In the genomic region with DNA sequence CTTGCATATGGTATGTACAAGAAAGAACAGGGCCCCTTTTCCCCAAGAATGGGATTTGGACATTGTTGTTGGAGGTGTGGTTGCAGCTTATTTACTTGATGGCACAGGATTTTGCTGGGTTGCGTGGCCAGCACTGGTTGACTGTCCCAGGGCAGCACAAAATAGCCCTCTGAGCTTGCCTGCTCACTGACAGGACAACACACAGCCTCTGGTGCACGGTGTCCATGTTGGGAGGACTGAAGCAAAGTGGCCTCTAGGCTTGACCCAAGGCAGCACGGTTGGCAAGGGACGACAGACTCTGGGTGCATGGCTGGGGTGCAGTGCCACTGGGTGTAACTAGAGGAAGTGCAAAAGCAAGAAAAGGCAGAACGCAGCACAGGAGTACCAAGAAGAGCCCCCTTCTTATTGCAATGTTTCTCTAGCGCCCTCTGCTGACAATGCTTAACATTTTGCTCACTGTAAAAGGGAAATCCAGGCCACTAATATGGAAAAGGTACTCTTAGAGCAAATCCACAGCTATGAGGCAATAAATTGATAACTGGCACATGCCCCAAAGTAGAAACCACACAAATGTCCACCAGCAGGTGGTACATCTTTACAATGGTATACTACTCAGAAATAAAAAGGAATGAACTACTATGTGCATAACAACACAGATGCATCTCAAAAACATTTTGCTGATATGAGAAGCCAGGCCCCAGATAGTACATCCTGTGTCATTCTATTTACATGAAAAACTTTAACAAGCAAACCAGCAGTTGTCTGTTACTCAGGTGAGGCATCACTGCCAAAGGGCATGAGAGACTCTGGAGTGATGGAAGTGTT, we compare ENCODE assay signal across 9 cellular contexts. TPM values are rescaled to one million over a fixed set of nuclear protein-coding genes. Genes with fewer than 3 reads are reported as not detected.
DNase-seq lines count a peak whose midpoint lies in the region; ATAC-seq and TF ChIP-seq lines count a peak whose summit lies in the region.
"Had no signal": no experiment of that assay in that cellular context is flagged by ENCODE, and none has a peak within 500 bp of the region (broad histone marks: within the 10 kb centered on the region; RNA-seq: fewer than 3 reads in every experiment).

No MANE protein-coding gene starts in this region.

- H3K4me1 Mint-ChIP-seq in activated CD8-positive, alpha-beta T cell treated with anti-CD3 and anti-CD28 coated beads, Interleukin-2, amount 10 ng/mL, durations not matched to agents 7 days and 5 days (ENCODE audit: low read depth): no peaks in the 10 kb centered on the region

- RAD21 ChIA-PET in HCT116 (lab: Charles Lee; ENCODE audit: low non-redundant PET in 1 of 2, low total read pairs in 2 of 2, uncharacterized antibody in 2 of 2, unreplicated experiment in 2 of 2): no interaction called here

- POLR2A ChIA-PET in HCT116 (lab: Charles Lee): interaction anchor here (1.0 kb wide), 1 partner anchor 321 kb away, joined by 3 read pairs; no protein-coding TSS in a partner anchor
- POLR2A ChIA-PET in activated CD8-positive, alpha-beta T cell treated with anti-CD3 and anti-CD28 coated beads, Interleukin-2, amount 10 ng/mL, durations not matched to agents 7 days and 5 days (lab: Charles Lee): no interaction called here

- no peak overlapping the region for H3K27ac ChIP-seq in HCT116 (ENCODE audit: low read depth, low read length)
- H3K27ac ChIP-seq: SJSA1 had no signal

- no peaks in the 10 kb centered on the region for H3K9me3 ChIP-seq in HCT116 (ENCODE audit: control insufficient read depth in 1 of 2, insufficient read depth in 1 of 2, low read depth in 1 of 2, low read length in 2 of 2)
- H3K9me3 ChIP-seq: SJSA1 had no signal

- H3K27me3 Mint-ChIP-seq in activated CD8-positive, alpha-beta T cell treated with anti-CD3 and anti-CD28 coated beads, Interleukin-2, amount 10 ng/mL, durations not matched to agents 7 days and 5 days (ENCODE audit: low read depth): peaks cover 10% of the 10 kb centered on the region

- peak; percentile 72 for TF ChIP-seq RAD21 in HCT116 (IDR thresholded peaks at IDR 0.05; ENCODE audit: low read depth)

- intact Hi-C loops in HCT116 (cut with micrococcal nuclease): loop anchor here (1.0 to 2.0 kb wide), 2 partner anchors 188 to 320 kb away; no protein-coding TSS in a partner anchor

- H3K4me3 ChIP-seq in HCT116 (replicated peaks in 1 of 2; ENCODE audit: low read depth in 1 of 2, low read length in 2 of 2): no peak overlapping the region
- H3K4me3 ChIP-seq: SJSA1 had no signal

- no peaks in the 10 kb centered on the region for H3K36me3 ChIP-seq in HCT116 (ENCODE audit: control insufficient read depth in 1 of 2, insufficient read depth in 2 of 2, low read length in 2 of 2)
- H3K36me3 ChIP-seq: SJSA1 had no signal

- H3K27ac Mint-ChIP-seq in activated CD8-positive, alpha-beta T cell treated with anti-CD3 and anti-CD28 coated beads, Interleukin-2, amount 10 ng/mL, durations not matched to agents 7 days and 5 days: no peak overlapping the region

- BruUV-seq in HCT116 (replicated peaks; lab: Mats Ljungman, UMichigan): no TSS peak

- H3K79me2 ChIP-seq in HCT116 (ENCODE audit: insufficient read depth, low read length): no peaks in the 10 kb centered on the region

- CTCF ChIA-PET in HCT116 (lab: Charles Lee): interaction anchor here (0.6 to 2.5 kb wide), 12 partner anchors 9 to 321 kb away, joined by 3 to 25 read pairs (median 4); no protein-coding TSS in a partner anchor
- CTCF ChIA-PET in activated CD8-positive, alpha-beta T cell treated with anti-CD3 and anti-CD28 coated beads, Interleukin-2, amount 10 ng/mL, durations not matched to agents 7 days and 5 days (lab: Charles Lee): interaction anchor here (1.0 to 3.8 kb wide), 5 partner anchors 9 to 320 kb away, joined by 3 to 31 read pairs (median 6); no protein-coding TSS in a partner anchor

- H3K4me2 ChIP-seq in HCT116 (ENCODE audit: low read length): no peak overlapping the region

- H3K4me3 Mint-ChIP-seq in activated CD8-positive, alpha-beta T cell treated with anti-CD3 and anti-CD28 coated beads, Interleukin-2, amount 10 ng/mL, durations not matched to agents 7 days and 5 days: no peak overlapping the region

- peak; percentile 64 to 79 (median 64) for TF ChIP-seq CTCF in HCT116 (IDR thresholded peaks at IDR 0.05 in 2 of 3, conservative IDR thresholded peaks at IDR 0.05 in 1 of 3; ENCODE audit: borderline replicate concordance in 1 of 3, insufficient read depth in 1 of 3, low read depth in 2 of 3, low read length in 2 of 3)

- H2AFZ ChIP-seq in HCT116 (ENCODE audit: low read depth, low read length, poor library complexity, severe bottlenecking): no peak overlapping the region

- no peaks in the 10 kb centered on the region for H3K36me3 Mint-ChIP-seq in activated CD8-positive, alpha-beta T cell treated with anti-CD3 and anti-CD28 coated beads, Interleukin-2, amount 10 ng/mL, durations not matched to agents 7 days and 5 days (ENCODE audit: low read depth)

- H3K4me1 ChIP-seq in HCT116 (ENCODE audit: control insufficient read depth in 1 of 2, insufficient read depth in 2 of 2, low read length in 2 of 2): no peaks in the 10 kb centered on the region
- H3K4me1 ChIP-seq: SJSA1 had no signal

- H3K9me3 Mint-ChIP-seq in activated CD8-positive, alpha-beta T cell treated with anti-CD3 and anti-CD28 coated beads, Interleukin-2, amount 10 ng/mL, durations not matched to agents 7 days and 5 days (ENCODE audit: insufficient read depth): no peaks in the 10 kb centered on the region

- TF ChIP-seq POLR2A in HCT116 (IDR thresholded peaks at IDR 0.05; ENCODE audit: borderline replicate concordance, extremely low read depth, insufficient read depth, insufficient read length): no peak

- no peaks in the 10 kb centered on the region for H3K27me3 ChIP-seq in HCT116 (ENCODE audit: insufficient read depth, low read length)
- H3K27me3 ChIP-seq: SJSA1 had no signal

- DNase-seq in D341Med (ENCODE audit: low spot score) (peak; percentile 68), HCT116 (ENCODE audit: low read depth, low spot score) (no peak), NCI-H510A (lab: John Stamatoyannopoulos, UW) (peak; percentile 12), iris pigment epithelial cell (ENCODE audit: low read depth) (peak; percentile 63)
- peak; percentile 63 for DNase-seq in activated CD8-positive, alpha-beta T cell treated with anti-CD3 and anti-CD28 coated beads, Interleukin-2, amount 10 ng/mL, durations not matched to agents 7 days and 5 days

- ATAC-seq in HCT116: peak; percentile 89
- ATAC-seq in activated CD8-positive, alpha-beta T cell treated with anti-CD3 and anti-CD28 coated beads, Interleukin-2, amount 10 ng/mL, durations not matched to agents 7 days and 5 days: no peak
- ATAC-seq in HG02759 (IDR thresholded peaks at IDR 0.05; ENCODE audit: unreplicated experiment): no peak
- ATAC-seq in HG02623 (IDR thresholded peaks at IDR 0.05; ENCODE audit: unreplicated experiment): no peak
- ATAC-seq in GM19455 (IDR thresholded peaks at IDR 0.05; ENCODE audit: unreplicated experiment): no peak

- H3K9ac ChIP-seq in HCT116 (ENCODE audit: low read length): no peak overlapping the region

- H3K9me2 ChIP-seq in HCT116 (ENCODE audit: insufficient read depth): no peaks in the 10 kb centered on the region

- H4K20me1 ChIP-seq in HCT116 (ENCODE audit: insufficient read depth): no peaks in the 10 kb centered on the region

TF ChIP-seq in HCT116, 20 proteins besides CTCF, POLR2A, EP300 and RAD21:
- TF ChIP-seq, protein P1, sequence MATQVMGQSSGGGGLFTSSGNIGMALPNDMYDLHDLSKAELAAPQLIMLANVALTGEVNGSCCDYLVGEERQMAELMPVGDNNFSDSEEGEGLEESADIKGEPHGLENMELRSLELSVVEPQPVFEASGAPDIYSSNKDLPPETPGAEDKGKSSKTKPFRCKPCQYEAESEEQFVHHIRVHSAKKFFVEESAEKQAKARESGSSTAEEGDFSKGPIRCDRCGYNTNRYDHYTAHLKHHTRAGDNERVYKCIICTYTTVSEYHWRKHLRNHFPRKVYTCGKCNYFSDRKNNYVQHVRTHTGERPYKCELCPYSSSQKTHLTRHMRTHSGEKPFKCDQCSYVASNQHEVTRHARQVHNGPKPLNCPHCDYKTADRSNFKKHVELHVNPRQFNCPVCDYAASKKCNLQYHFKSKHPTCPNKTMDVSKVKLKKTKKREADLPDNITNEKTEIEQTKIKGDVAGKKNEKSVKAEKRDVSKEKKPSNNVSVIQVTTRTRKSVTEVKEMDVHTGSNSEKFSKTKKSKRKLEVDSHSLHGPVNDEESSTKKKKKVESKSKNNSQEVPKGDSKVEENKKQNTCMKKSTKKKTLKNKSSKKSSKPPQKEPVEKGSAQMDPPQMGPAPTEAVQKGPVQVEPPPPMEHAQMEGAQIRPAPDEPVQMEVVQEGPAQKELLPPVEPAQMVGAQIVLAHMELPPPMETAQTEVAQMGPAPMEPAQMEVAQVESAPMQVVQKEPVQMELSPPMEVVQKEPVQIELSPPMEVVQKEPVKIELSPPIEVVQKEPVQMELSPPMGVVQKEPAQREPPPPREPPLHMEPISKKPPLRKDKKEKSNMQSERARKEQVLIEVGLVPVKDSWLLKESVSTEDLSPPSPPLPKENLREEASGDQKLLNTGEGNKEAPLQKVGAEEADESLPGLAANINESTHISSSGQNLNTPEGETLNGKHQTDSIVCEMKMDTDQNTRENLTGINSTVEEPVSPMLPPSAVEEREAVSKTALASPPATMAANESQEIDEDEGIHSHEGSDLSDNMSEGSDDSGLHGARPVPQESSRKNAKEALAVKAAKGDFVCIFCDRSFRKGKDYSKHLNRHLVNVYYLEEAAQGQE (IDR thresholded peaks at IDR 0.05; ENCODE audit: low read depth): no peak
- no peak for TF ChIP-seq SRF (IDR thresholded peaks at IDR 0.05; ENCODE audit: low read depth)
- TF ChIP-seq SP1 (IDR thresholded peaks at IDR 0.05; ENCODE audit: low read depth): no peak
- no peak for TF ChIP-seq CEBPB (IDR thresholded peaks at IDR 0.05; ENCODE audit: low read depth)
- no peak for TF ChIP-seq ELF1 (IDR thresholded peaks at IDR 0.05; ENCODE audit: borderline replicate concordance, low read depth)
- no peak for TF ChIP-seq CBX3 (IDR thresholded peaks at IDR 0.05; ENCODE audit: low read depth)
- TF ChIP-seq JUND (IDR thresholded peaks at IDR 0.05): no peak
- no peak for TF ChIP-seq FOSL1 (IDR thresholded peaks at IDR 0.05; ENCODE audit: low read depth)

RNA-seq across cellular contexts. Expression of gene BARX1, which starts 47.4 kb away (rescaled TPM):
- not detected for total RNA-seq in HCT116 (2021; ENCODE audit: unreplicated experiment)
- 0.04 TPM in 2 replicates for polyA plus RNA-seq in HCT116 (2012)
- under 1 TPM in 1 of 2 experiments, not detected in 1; 0.53 TPM for total RNA-seq in activated CD8-positive, alpha-beta T cell treated with anti-CD3 and anti-CD28 coated beads, Interleukin-2, amount 10 ng/mL, durations not matched to agents 7 days and 5 days
- total RNA-seq: SJSA1 had no signal
